8 cellular contexts compared by ENCODE assay signal in genomic region chr1:204565617-204566582, GRCh38. TPM values are rescaled to one million over a fixed set of nuclear protein-coding genes. Genes with fewer than 3 reads are reported as not detected.
A peak's percentile ranks its signal among the peaks of the same experiment; 100 is the strongest.
DNase-seq lines count a peak whose midpoint lies in the region; ATAC-seq, FAIRE-seq and TF ChIP-seq lines count a peak whose summit lies in the region.

No MANE protein-coding gene starts in this region.

- H3K36me3 ChIP-seq in H7 (replicated peaks; ENCODE audit: control insufficient read depth, insufficient read depth, low read length), result 0 out of 2 replicates have a peak, but pooled peaks cover 1% of the 10 kb centered on the region
- H3K36me3 ChIP-seq in GM12878 (ENCODE audit: control insufficient read depth in 2 of 2, insufficient read depth in 2 of 2, low read length in 1 of 2), result peaks cover 0 to 18% of the 10 kb centered on the region in 2 experiments; a peak in 2 of 4 replicates

- no peaks in the 10 kb centered on the region for H3K9me3 ChIP-seq in GM12878 (replicated peaks; ENCODE audit: control insufficient read depth, insufficient read depth, low read length)

- in situ Hi-C loops in GM12878 (cut with MboI), result loop anchor here (5.0 kb wide), 2 partner anchors 196 to 241 kb away; no protein-coding TSS in a partner anchor

- H4K20me1 ChIP-seq in GM12878 (ENCODE audit: control insufficient read depth, insufficient read depth), result 0 out of 2 replicates have a peak, but pooled peaks cover 2% of the 10 kb centered on the region

- RAD21 ChIA-PET in GM12878 (lab: Charles Lee; ENCODE audit: unreplicated experiment), result interaction anchor here (0.8 to 4.9 kb wide), 37 partner anchors 8 to 576 kb away, joined by 3 to 81 read pairs (median 4); partner anchors contain the start of gene MDM4

- TF ChIP-seq POLR2A in GM12878 (IDR thresholded peaks at IDR 0.05; ENCODE audit: low read depth, low read length), result no peak

- POLR2A ChIA-PET in GM12878 (lab: Charles Lee), result interaction anchor here (0.9 to 1.4 kb wide), 3 partner anchors 14 to 239 kb away, joined by 3 to 4 read pairs (median 4); no protein-coding TSS in a partner anchor

- no peaks in the 10 kb centered on the region for H3K79me2 ChIP-seq in GM12878 (ENCODE audit: control insufficient read depth, insufficient read depth, low read length)

- 31% methylated on average over 13 of the region's 13 CpGs for WGBS in GM12878 (ENCODE audit: insufficient coverage, insufficient replicate concordance, low lambda C conversion rate, missing lambda C conversion rate)

- H3K9ac ChIP-seq in GM12878 (ENCODE audit: control insufficient read depth, insufficient read depth, low read length), result no peak overlapping the region

- no peaks in the 10 kb centered on the region for H3K27me3 ChIP-seq in H7 (ENCODE audit: control insufficient read depth, insufficient read depth, low read length)
- no peaks in the 10 kb centered on the region for H3K27me3 ChIP-seq in GM12878 (replicated peaks in 1 of 2; ENCODE audit: control insufficient read depth in 2 of 2, insufficient read depth in 2 of 2, low read length in 1 of 2)

- ATAC-seq in GM12878 (peak; percentile 87), GM21717 (IDR thresholded peaks at IDR 0.05; ENCODE audit: unreplicated experiment) (no peak)

- peak; percentile 58 to 78 (median 72) for TF ChIP-seq CTCF in GM12878 (IDR thresholded peaks at IDR 0.05 in 2 of 3, conservative IDR thresholded peaks at IDR 0.05 in 1 of 3; ENCODE audit: control insufficient read depth in 2 of 3, extremely low read depth in 1 of 3, insufficient read depth in 1 of 3, low read depth in 3 of 3, low read length in 3 of 3)

- no peak overlapping the region for H2AFZ ChIP-seq in GM12878 (ENCODE audit: control insufficient read depth, low read depth, low read length)

- H3K4me2 ChIP-seq in GM12878 (ENCODE audit: control insufficient read depth, insufficient read depth), result no peak overlapping the region

- DNase-seq in CMK (ENCODE audit: low read depth) (peak; percentile 52), H7 (peak; percentile 85), NCI-H2029 (lab: John Stamatoyannopoulos, UW) (peak; percentile 62), T-helper 22 cell (ENCODE audit: low read depth) (peak; percentile 31), GM12878 (ENCODE audit: low read depth, low spot score) (no peak), iPS-NIHi11 (ENCODE audit: low spot score) (peak; percentile 81)
- peak; percentile 56 for DNase-seq in stimulated activated CD4-positive, alpha-beta T cell treated with anti-CD3 and anti-CD28 coated beads, Interleukin-15, amount 100 ng/mL, for 24 hours

- SMC1A ChIA-PET in GM12878 (lab: Charles Lee; ENCODE audit: uncharacterized antibody, unreplicated experiment), result interaction anchor here (0.6 to 8.3 kb wide), 55 partner anchors 8 to 247 kb away, joined by 3 to 85 read pairs (median 4); partner anchors contain the start of gene MDM4

- H3K4me1 ChIP-seq in GM12878 (ENCODE audit: control insufficient read depth, insufficient read depth, low read length), result peaks cover 24% of the 10 kb centered on the region

- peak overlapping the region; percentile 45 for H3K27ac ChIP-seq in GM12878 (ENCODE audit: control insufficient read depth, insufficient read depth)

- no TSS peak for BruUV-seq in GM12878 (replicated peaks; lab: Mats Ljungman, UMichigan)

- TF ChIP-seq EP300 in GM12878 (IDR thresholded peaks at IDR 0.05; ENCODE audit: borderline replicate concordance in 1 of 2, control insufficient read depth in 1 of 2, low read depth in 2 of 2, low read length in 2 of 2), result no peak

- TF ChIP-seq RAD21 in GM12878 (IDR thresholded peaks at IDR 0.05; ENCODE audit: insufficient read depth, low read depth, low read length), result peak; percentile 78

- FAIRE-seq in GM12878 (lab: Jason Lieb, UNC), result peak; percentile 91

- CTCF ChIA-PET in GM12878 (lab: Yijun Ruan, JAX), result interaction anchor here (0.6 to 11.0 kb wide), 57 partner anchors 9 to 1769 kb away, joined by 3 to 279 read pairs (median 5); partner anchors contain the start of gene MDM4

- H3K4me3 ChIP-seq in H7 (ENCODE audit: insufficient read depth, low read depth, low read length), result no peak overlapping the region
- H3K4me3 ChIP-seq in GM12878, result no peak overlapping the region

- intact Hi-C loops in GM12878 (cut with micrococcal nuclease; ENCODE audit: unreplicated experiment), result loop anchor here (1.0 to 10.0 kb wide), 6 partner anchors 12 to 379 kb away; no protein-coding TSS in a partner anchor

TF ChIP-seq in GM12878, 131 proteins besides CTCF, POLR2A, EP300 and RAD21:
- TF ChIP-seq SREBF1 (IDR thresholded peaks at IDR 0.05; ENCODE audit: low read length), result no peak
- peak; percentile 13; the same call in 1 of the 2 replicates for TF ChIP-seq PKNOX1 (IDR thresholded peaks at IDR 0.05)
- peak; percentile 83 for TF ChIP-seq SMC3 (IDR thresholded peaks at IDR 0.05; ENCODE audit: borderline replicate concordance, low read length)
- TF ChIP-seq RUNX3 (IDR thresholded peaks at IDR 0.05; ENCODE audit: low read length), result 0 out of 2 replicates have a peak, but pooled peaks have one; percentile 26
- TF ChIP-seq HDGF (IDR thresholded peaks at IDR 0.05), result peak; percentile 56; the same call in 1 of the 2 replicates

RNA-seq across cellular contexts. Expression of gene MDM4, which starts 49.7 kb away (rescaled TPM):
- total RNA-seq in H7 (2014; rRNA removed; shearing (Covaris generic)), result 15.9 and 17.6 TPM in 2 replicates
- total RNA-seq in GM12878 (2013; cell fraction: nucleolus; rRNA removed), result 590 and 594 TPM in 2 replicates
- total RNA-seq in GM12878 (2014; rRNA removed), result 36.8 and 43.9 TPM in 2 replicates
- total RNA-seq in GM12878 (2014; rRNA removed; fragmentation: Illumina TruSeq; extraction: Trizol), result 36.1 and 37.8 TPM in 2 replicates
- total RNA-seq in GM12878 (2021), result 54.5 and 64.5 TPM in 2 replicates
- 12.2 TPM for polyA plus RNA-seq in GM12878 (2011; ENCODE audit: low read depth)
- 74.4 and 108 TPM in 2 replicates for polyA plus RNA-seq in GM12878 (2011; rRNA removed)
- polyA plus RNA-seq in GM12878 (2011; cell fraction: cytosol; rRNA removed), result 22.1 and 23.4 TPM in 2 replicates
- 82.8 and 85.3 TPM in 2 replicates for polyA plus RNA-seq in GM12878 (2011; cell fraction: nucleus; rRNA removed)
- polyA plus RNA-seq in GM12878 (2012), result 17.2 and 22.3 TPM in 2 replicates
- 12.4 and 13.7 TPM in 2 replicates for polyA plus RNA-seq in GM12878 (2014; fragmentation: Illumina TruSeq; extraction: Trizol)
- polyA plus RNA-seq in GM12878 (2014; fragmentation: Nextera tagmentation; extraction: Ambion mirVana), result 10 to 100 TPM in 1 of 2 experiments, 1 to 10 TPM in 1; 2.5 to 11.5 TPM
- 20.5 and 20.6 TPM in 2 replicates for polyA plus RNA-seq in GM12878 (2014; rRNA removed)
- 10 to 100 TPM; 22.3 to 23.2 TPM for polyA plus RNA-seq in GM12878 (2016; fragmentation: Nextera tagmentation; extraction: Ambion mirVana)
- 148 and 214 TPM in 2 replicates for polyA minus RNA-seq in GM12878 (2011; rRNA and poly(A)+ RNA removed)
- polyA minus RNA-seq in GM12878 (2011; cell fraction: cytosol; rRNA and poly(A)+ RNA removed), result 33.7 and 38.1 TPM in 2 replicates
- 161 and 227 TPM in 2 replicates for polyA minus RNA-seq in GM12878 (2011; cell fraction: nucleus; rRNA and poly(A)+ RNA removed)
